ENCODE assay signal across 17 cellular contexts in the genomic region with DNA sequence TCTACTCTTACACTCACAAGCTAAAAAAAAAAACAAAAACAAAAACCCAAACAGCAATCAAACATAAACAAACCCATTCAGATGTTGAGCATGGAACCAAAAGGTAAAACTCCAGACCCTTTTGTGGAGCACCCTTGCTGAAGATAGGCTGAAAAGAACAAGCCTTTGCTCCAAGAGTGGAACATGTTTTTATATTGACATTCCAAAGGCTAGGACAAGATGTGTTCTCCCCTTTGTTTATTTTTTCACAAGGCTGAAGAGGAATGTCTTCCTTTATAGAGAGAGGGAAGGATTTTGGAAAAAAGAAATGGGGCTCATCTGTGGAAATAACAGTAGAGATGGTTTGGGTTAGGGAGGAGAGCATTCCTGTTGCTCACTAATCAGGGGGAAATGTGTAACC.
DNase-seq lines count a peak whose midpoint lies in the region; ATAC-seq and TF ChIP-seq lines count a peak whose summit lies in the region.
"Had no signal": no experiment of that assay in that cellular context is flagged by ENCODE, and none has a peak within 500 bp of the region (broad histone marks: within the 10 kb centered on the region; RNA-seq: fewer than 3 reads in every experiment).

No MANE protein-coding gene starts in this region.

- peaks cover 2% of the 10 kb centered on the region; the same call in 1 of the 2 replicates for H3K9me3 ChIP-seq in HUES6 (ENCODE audit: control insufficient read depth, insufficient read depth, low read depth, low read length)

- no peaks in the 10 kb centered on the region for H3K36me3 ChIP-seq in HUES6 (ENCODE audit: control insufficient read depth, insufficient read depth, low read length)

- H3K27ac Mint-ChIP-seq in brain (peak overlapping the region in 3 of 5 experiments; percentile 1 to 27 (median 18)), nephron progenitor cell (peak overlapping the region; percentile 41)
- H3K27ac Mint-ChIP-seq: B cell; CD4-positive, alpha-beta T cell; IgD-negative memory B cell had no signal

- DNase-seq in nephron progenitor cell (no peak), sciatic nerve (ENCODE audit: low spot score) (no peak), globus pallidus (ENCODE audit: low spot score) (no peak), DMS 273 (lab: John Stamatoyannopoulos, UW; ENCODE audit: unreplicated experiment) (no peak), HuH-7 (ENCODE audit: low spot score) (no peak), Right ventricle myocardium superior (no peak)
- DNase-seq: Calu3; CD4-positive, alpha-beta T cell; DMS79; GM23248; H9 had no signal

- TF ChIP-seq CTCF in brain (conservative IDR thresholded peaks at IDR 0.05) = no peak
- no peak for TF ChIP-seq CTCF in nephron progenitor cell (IDR thresholded peaks at IDR 0.05)

- intact Hi-C loops in sciatic nerve (cut with DNase I) = no loop called here
- intact Hi-C loops in Right ventricle myocardium superior (cut with DNase I) = no loop called here

- H3K4me3 Mint-ChIP-seq in brain = no peak overlapping the region
- H3K4me3 Mint-ChIP-seq in nephron progenitor cell = no peak overlapping the region
- H3K4me3 Mint-ChIP-seq: B cell; CD4-positive, alpha-beta T cell; H9; IgD-negative memory B cell had no signal

- H3K4me1 Mint-ChIP-seq in brain (peaks cover 18% of the 10 kb centered on the region), nephron progenitor cell (peaks cover 18% of the 10 kb centered on the region)
- H3K4me1 Mint-ChIP-seq: B cell, IgD-negative memory B cell had no signal

- no peak overlapping the region for H3K9ac ChIP-seq in HUES6 (ENCODE audit: low read length)
- H3K9ac ChIP-seq: GM23248 had no signal

- ATAC-seq in sciatic nerve (peak; percentile 66), Right ventricle myocardium superior (ENCODE audit: poor library complexity) (no peak)
- ATAC-seq: GM12878 had no signal

- no peaks in the 10 kb centered on the region for H3K27me3 ChIP-seq in HUES6 (ENCODE audit: control insufficient read depth, insufficient read depth, low read length)

- peaks cover 16% of the 10 kb centered on the region for H3K4me1 ChIP-seq in HUES6 (ENCODE audit: control insufficient read depth, insufficient read depth, low read length)

- no peaks in the 10 kb centered on the region for H3K36me3 Mint-ChIP-seq in brain
- H3K36me3 Mint-ChIP-seq in nephron progenitor cell (ENCODE audit: low read depth) = peaks cover 9% of the 10 kb centered on the region

- no peak overlapping the region for H3K4me3 ChIP-seq in HUES6 (ENCODE audit: low read depth, low read length)
- H3K4me3 ChIP-seq: GM12878, GM23248 had no signal

- peaks cover 4 to 27% (median 5%) of the 10 kb centered on the region in 5 experiments for H3K9me3 Mint-ChIP-seq in brain
- H3K9me3 Mint-ChIP-seq in nephron progenitor cell = peaks cover 15% of the 10 kb centered on the region

- H3K27ac ChIP-seq in HUES6 (ENCODE audit: low read depth, low read length) = 0 out of 2 replicates have a peak overlapping the region, but pooled peaks have one; percentile 9
- H3K27ac ChIP-seq: GM23248, HL-60 had no signal

- H3K27me3 Mint-ChIP-seq in brain = peaks cover 6% of the 10 kb centered on the region
- peaks cover 8% of the 10 kb centered on the region for H3K27me3 Mint-ChIP-seq in nephron progenitor cell (ENCODE audit: low read depth, poor library complexity)
